8 cellular contexts compared by ENCODE assay signal in genomic region chr1:226403522-226404034, GRCh38. TPM values are rescaled to one million over a fixed set of nuclear protein-coding genes. Genes with fewer than 3 reads are reported as not detected.
A peak's percentile ranks its signal among the peaks of the same experiment; 100 is the strongest.
DNase-seq lines count a peak whose midpoint lies in the region; ATAC-seq and TF ChIP-seq lines count a peak whose summit lies in the region.

No MANE protein-coding gene starts in this region.

- H3K27me3 ChIP-seq in HUES48 (ENCODE audit: control insufficient read depth, insufficient read depth, low read length) (no peaks in the 10 kb centered on the region), gastrocnemius medialis (no peaks in the 10 kb centered on the region)

- DNase-seq in DMS114 treated with DMSO at 0.1 percent for 48 hours (lab: John Stamatoyannopoulos, UW; ENCODE audit: unreplicated experiment) (peak; percentile 24), astrocyte of the spinal cord (ENCODE audit: low read depth, low spot score) (peak; percentile 9), gastrocnemius medialis (no peak)

- H3K4me3 ChIP-seq in HUES48 (ENCODE audit: low read depth, low read length) (peak overlapping the region; percentile 97), astrocyte of the spinal cord (ENCODE audit: low read depth, low read length) (no peak overlapping the region), mesodermal cell (ENCODE audit: extremely low read depth, insufficient read depth, low read length, poor library complexity, severe bottlenecking) (no peak overlapping the region), gastrocnemius medialis (no peak overlapping the region)

- no peaks in the 10 kb centered on the region for H3K9me3 ChIP-seq in HUES48 (ENCODE audit: control insufficient read depth, insufficient read depth, low read length)
- no peaks in the 10 kb centered on the region for H3K9me3 ChIP-seq in mesodermal cell (ENCODE audit: control insufficient read depth, low read length)
- no peaks in the 10 kb centered on the region for H3K9me3 ChIP-seq in gastrocnemius medialis

- intact Hi-C loops in gastrocnemius medialis (cut with DNase I; ENCODE audit: low total_unique reads), result no loop called here

- no peak for TF ChIP-seq POLR2A in gastrocnemius medialis (IDR thresholded peaks at IDR 0.05)

- H3K9ac ChIP-seq in HUES48 (ENCODE audit: low read depth, low read length), result peak overlapping the region; percentile 41; the same call in 1 of the 2 replicates

- in situ Hi-C loops in astrocyte of the spinal cord (cut with HindIII; ENCODE audit: low sequenced_read_pairs) (no loop called here), gastrocnemius medialis (cut with MboI; ENCODE audit: low sequenced_read_pairs in 4 of 4) (no loop called here)

- 20% methylated on average over 1 of the region's 2 CpGs; no CpG with 5 or more reads in 1 of the 2 experiments for WGBS in mesodermal cell (ENCODE audit: insufficient coverage in 2 of 2), 2 experiments

- peak overlapping the region; percentile 90 for H3K27ac ChIP-seq in HUES48 (ENCODE audit: low read depth, low read length)
- peak overlapping the region; percentile 32 for H3K27ac ChIP-seq in mesodermal cell (ENCODE audit: low read depth, low read length, severe bottlenecking)
- H3K27ac ChIP-seq in gastrocnemius medialis, result peak overlapping the region in 1 of 4 donors; percentile 9

- TF ChIP-seq CTCF in astrocyte of the spinal cord (IDR thresholded peaks at IDR 0.05; ENCODE audit: low read depth, low read length), result peak; percentile 51
- TF ChIP-seq CTCF in gastrocnemius medialis (IDR thresholded peaks at IDR 0.05 in 4 of 5, conservative IDR thresholded peaks at IDR 0.05 in 1 of 5), result no peak

- ATAC-seq in HG02623 (IDR thresholded peaks at IDR 0.05; ENCODE audit: unreplicated experiment) (no peak), HG03039 (IDR thresholded peaks at IDR 0.05; ENCODE audit: unreplicated experiment) (no peak), gastrocnemius medialis (no peak), GM21381 (IDR thresholded peaks at IDR 0.05; ENCODE audit: unreplicated experiment) (no peak)

- H3K4me1 ChIP-seq in HUES48 (ENCODE audit: control insufficient read depth, insufficient read depth, low read length) (peaks cover 31% of the 10 kb centered on the region), mesodermal cell (ENCODE audit: control insufficient read depth, insufficient read depth, low read length, poor library complexity, severe bottlenecking) (peaks cover 27% of the 10 kb centered on the region), gastrocnemius medialis (peaks cover 73 to 79% of the 10 kb centered on the region in 2 donors)

- peaks cover 43% of the 10 kb centered on the region for H3K36me3 ChIP-seq in HUES48 (ENCODE audit: control insufficient read depth, insufficient read depth, low read length)
- peaks cover 41% of the 10 kb centered on the region for H3K36me3 ChIP-seq in mesodermal cell (ENCODE audit: control insufficient read depth, insufficient read depth, low read length)
- H3K36me3 ChIP-seq in gastrocnemius medialis, result peaks cover 0 to 9% of the 10 kb centered on the region in 2 donors

RNA-seq across cellular contexts. Expression of gene PARP1, which starts 4.3 kb away (rescaled TPM):
- polyA plus RNA-seq in mesodermal cell (2013, experiment 1 of 2), result 131 TPM
- polyA plus RNA-seq in mesodermal cell (2013, experiment 2 of 2), result 119 TPM
- total RNA-seq in gastrocnemius medialis, result 100 to 1,000 TPM in 2 of 4 donors, 10 to 100 TPM in 2; 63.8 to 117 (median 99.7) TPM

Comparison
In these comparisons a context has a peak if more than half of its experiments do, and no peak if none do; other contexts are left out.
1. DNase-seq: peak in DMS114 treated with DMSO at 0.1 percent for 48 hours (single experiment) and astrocyte of the spinal cord (single experiment); none in gastrocnemius medialis (0 of 2).